Comparison of ENCODE assay signal across 1 cellular context in the genomic region with DNA sequence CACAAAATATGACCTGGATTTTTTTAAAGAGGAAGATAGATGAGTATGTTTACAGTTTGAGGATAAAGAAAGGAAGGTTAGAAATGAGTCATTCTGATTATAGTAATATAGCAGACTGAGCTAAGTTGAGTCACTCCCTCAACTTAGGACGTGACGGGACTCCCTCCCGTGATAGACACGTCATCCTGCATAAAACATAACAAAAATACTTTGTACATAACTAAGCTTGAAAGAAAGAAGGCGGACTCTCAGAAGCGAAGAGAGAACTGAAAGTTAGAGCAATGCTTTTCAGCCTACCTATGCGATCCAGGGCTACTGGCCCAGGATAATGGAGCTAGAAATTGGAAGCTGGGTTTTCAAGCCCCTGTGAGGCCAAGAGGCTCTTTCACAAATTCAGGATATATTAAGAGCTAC.
TF ChIP-seq lines count a peak whose summit lies in the region.

No MANE protein-coding gene starts in this region.

TF ChIP-seq in endothelial cell of umbilical vein, 7 proteins besides CTCF, POLR2A, EP300 and RAD21 (continued from another document):
- TF ChIP-seq MYC (IDR thresholded peaks at IDR 0.05; ENCODE audit: low read depth, low read length) = no peak
- TF ChIP-seq EZH2 (IDR thresholded peaks at IDR 0.05; ENCODE audit: borderline replicate concordance, low read depth, low read length, severe bottlenecking) = no peak
- TF ChIP-seq POLR2AphosphoS5 (IDR thresholded peaks at IDR 0.05; ENCODE audit: insufficient read depth, low read depth, low read length) = peak; percentile 38
- TF ChIP-seq, protein P1, sequence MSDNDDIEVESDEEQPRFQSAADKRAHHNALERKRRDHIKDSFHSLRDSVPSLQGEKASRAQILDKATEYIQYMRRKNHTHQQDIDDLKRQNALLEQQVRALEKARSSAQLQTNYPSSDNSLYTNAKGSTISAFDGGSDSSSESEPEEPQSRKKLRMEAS (IDR thresholded peaks at IDR 0.05; ENCODE audit: insufficient read depth, insufficient read length) = no peak
TF ChIP-seq in endothelial cell of umbilical vein: peak in this region for 3.
